Comparison of ENCODE assay signal across 8 cellular contexts in genomic region chr12:46373303-46374182, GRCh38. TPM values are rescaled to one million over a fixed set of nuclear protein-coding genes. Genes with fewer than 3 reads are reported as not detected.
DNase-seq lines count a peak whose midpoint lies in the region; ATAC-seq, FAIRE-seq and TF ChIP-seq lines count a peak whose summit lies in the region.

No MANE protein-coding gene starts in this region.

- WGBS in right cardiac atrium = 21% methylated on average over 33 of the region's 33 CpGs
- 24% methylated on average over 33 of the region's 33 CpGs for WGBS in prostate gland

- DNase-seq in AG09309 (ENCODE audit: low read depth) (no peak), H54 (ENCODE audit: insufficient read length, low spot score) (no peak), RWPE2 (ENCODE audit: low spot score) (peak; percentile 73), amniotic stem cell (lab: John Stamatoyannopoulos, UW) (peak; percentile 33), right cardiac atrium (peak; percentile 63 to 80 (median 76)), prostate gland (ENCODE audit: low spot score) (peak; percentile 42), GM12891 (ENCODE audit: insufficient read length, low spot score) (no peak)

- H3K4me3 ChIP-seq in AG09309 (ENCODE audit: control insufficient read depth, low read depth, low read length) = peak overlapping the region; percentile 64
- peak overlapping the region; percentile 77 for H3K4me3 ChIP-seq in RWPE2 (ENCODE audit: severe bottlenecking)
- peak overlapping the region; percentile 87 for H3K4me3 ChIP-seq in right cardiac atrium (ENCODE audit: low read length)
- H3K4me3 ChIP-seq in prostate gland = peak overlapping the region; percentile 97 to 98

- intact Hi-C loops in right cardiac atrium (cut with DNase I) (loop anchor here in 3 of 4 donors (5.0 to 10.0 kb wide), 3 partner anchors 99 to 289 kb away; no protein-coding TSS in a partner anchor), prostate gland (cut with DNase I) (loop anchor here (2.0 to 5.0 kb wide), 3 partner anchors 287 to 646 kb away; partner anchors contain the start of genes ARID2 and SCAF11)

- peak; percentile 50 for FAIRE-seq in H54 (lab: Jason Lieb, UNC)
- FAIRE-seq in GM12891 (lab: Jason Lieb, UNC) = no peak

- TF ChIP-seq POLR2A in H54 (IDR thresholded peaks at IDR 0.05; ENCODE audit: low read depth, low read length) = no peak
- TF ChIP-seq POLR2A in prostate gland (IDR thresholded peaks at IDR 0.05) = no peak
- no peak for TF ChIP-seq POLR2A in GM12891 (IDR thresholded peaks at IDR 0.05; ENCODE audit: low read depth, low read length)

- H3K27ac ChIP-seq in RWPE2 (ENCODE audit: poor library complexity, severe bottlenecking) = peak overlapping the region; percentile 96
- peak overlapping the region; percentile 90 for H3K27ac ChIP-seq in right cardiac atrium (ENCODE audit: low read length)
- peak overlapping the region; percentile 98 to 99 for H3K27ac ChIP-seq in prostate gland

- no peaks in the 10 kb centered on the region for H3K27me3 ChIP-seq in RWPE2 (ENCODE audit: insufficient read depth, poor library complexity, severe bottlenecking)
- no peaks in the 10 kb centered on the region for H3K27me3 ChIP-seq in right cardiac atrium (ENCODE audit: control insufficient read depth, insufficient read depth)
- H3K27me3 ChIP-seq in prostate gland (replicated peaks; ENCODE audit: insufficient read depth) = no peaks in the 10 kb centered on the region

- ATAC-seq in RWPE2 (ENCODE audit: low read depth) = peak; percentile 26; the same call in 1 of the 3 replicates
- peak; percentile 12 to 22 for ATAC-seq in right cardiac atrium
- no peak for ATAC-seq in HG03045 (IDR thresholded peaks at IDR 0.05; ENCODE audit: unreplicated experiment)

- TF ChIP-seq CTCF in AG09309 (IDR thresholded peaks at IDR 0.05; ENCODE audit: control insufficient read depth, insufficient read depth, low read depth, low read length, missing control alignments) (peak; percentile 13), RWPE2 (IDR thresholded peaks at IDR 0.05; ENCODE audit: poor library complexity, severe bottlenecking) (peak; percentile 12), prostate gland (IDR thresholded peaks at IDR 0.05) (no peak)

- H3K36me3 ChIP-seq in RWPE2 (ENCODE audit: low read depth) (peaks cover 39% of the 10 kb centered on the region), prostate gland (peaks cover 0 to 4% of the 10 kb centered on the region in 2 donors)

- H3K4me1 ChIP-seq in RWPE2 (ENCODE audit: insufficient read depth, poor library complexity, severe bottlenecking) = peaks cover 14% of the 10 kb centered on the region
- peaks cover 4% of the 10 kb centered on the region for H3K4me1 ChIP-seq in right cardiac atrium (ENCODE audit: control insufficient read depth, insufficient read depth, low read length)
- peaks cover 4% of the 10 kb centered on the region for H3K4me1 ChIP-seq in prostate gland (replicated peaks)

- H3K9me3 ChIP-seq in RWPE2 (ENCODE audit: severe bottlenecking) (no peaks in the 10 kb centered on the region), right cardiac atrium (ENCODE audit: control insufficient read depth, low read length) (no peaks in the 10 kb centered on the region), prostate gland (no peaks in the 10 kb centered on the region)

TF ChIP-seq in GM12891, 5 proteins besides CTCF, POLR2A, EP300 and RAD21:
- no peak for TF ChIP-seq TAF1 (IDR thresholded peaks at IDR 0.05; ENCODE audit: low read depth, low read length)
- no peak for TF ChIP-seq POLR2AphosphoS5 (IDR thresholded peaks at IDR 0.05; ENCODE audit: low read depth, low read length)

RNA-seq across cellular contexts. Expression of gene SLC38A2, which starts 1.0 kb away (rescaled TPM):
- total RNA-seq in right cardiac atrium = 100 to 1,000 TPM in 3 of 4 donors, 10 to 100 TPM in 1; 87.3 to 143 (median 115) TPM
- polyA plus RNA-seq in right cardiac atrium = 69.5 TPM
- total RNA-seq in prostate gland = 100 to 1,000 TPM; 116 to 264 TPM
- polyA plus RNA-seq in GM12891 (2012; ENCODE audit: low read depth, missing spikeins) = 31.8 TPM

Comparison
In these comparisons a context has a peak if more than half of its experiments do, and no peak if none do; other contexts are left out.
1. DNase-seq: peak in RWPE2 (single experiment), amniotic stem cell (single experiment), right cardiac atrium (3 of 3) and prostate gland (single experiment); none in AG09309 (single experiment), H54 (single experiment) and GM12891 (single experiment).
2. CTCF ChIP-seq: peak in AG09309 (single experiment) and RWPE2 (single experiment); none in prostate gland (0 of 4).
3. Peak in every context shown above with its lines, with median percentiles within 50 percentile points of each other: H3K4me3 ChIP-seq and H3K27ac ChIP-seq.